In genomic region chr10:117352724-117353123, GRCh38 we compare ENCODE assay signal across 34 cellular contexts.
"Had no signal": no experiment of that assay in that cellular context is flagged by ENCODE, and none has a peak within 500 bp of the region (broad histone marks: within the 10 kb centered on the region; RNA-seq: fewer than 3 reads in every experiment).

No MANE protein-coding gene starts in this region.

- H3K36me3 ChIP-seq: brain microvascular endothelial cell, gastrocnemius medialis, neural progenitor cell, uterus, WERI-Rb-1 had no signal

- H3K27me3 ChIP-seq: brain microvascular endothelial cell, gastrocnemius medialis, neural progenitor cell, uterus had no signal

- H3K27me3 Mint-ChIP-seq: activated CD4-positive, alpha-beta memory T cell treated with anti-CD3 and anti-CD28 coated beads for 36 hours; activated CD4-positive, alpha-beta T cell treated with anti-CD3 and anti-CD28 coated beads, Interleukin-2, amount 10 ng/mL, durations not matched to agents 24 days and 14 days; activated T-helper 17 cell treated with anti-CD3 and anti-CD28 coated beads, Interleukin-2, amount 50 U/mL, for 72 hours; naive thymus-derived CD4-positive, alpha-beta T cell; stimulated activated memory B cell treated with anti-CD40 and anti-IgM and Interleukin-4, amounts not matched to agents 10 μg/mL and 1 μg/mL and 100 μg/mL, for 72 hours; stimulated activated naive CD8-positive, alpha-beta T cell treated with anti-CD3 and anti-CD28 coated beads, Interleukin-15, amount 100 ng/mL, for 72 hours; type B pancreatic cell had no signal

- ATAC-seq: activated T-helper 17 cell treated with anti-CD3 and anti-CD28 coated beads, Interleukin-2, amount 50 U/mL, for 72 hours; gastrocnemius medialis; left colon; naive thymus-derived CD4-positive, alpha-beta T cell; right cardiac atrium; stimulated activated memory B cell treated with anti-CD40 and anti-IgM and Interleukin-4, amounts not matched to agents 10 μg/mL and 1 μg/mL and 100 μg/mL, for 72 hours; stimulated activated naive CD8-positive, alpha-beta T cell treated with anti-CD3 and anti-CD28 coated beads, Interleukin-15, amount 100 ng/mL, for 72 hours had no signal

- FAIRE-seq: astrocyte, endometrium, kidney had no signal

- H3K27ac ChIP-seq: brain microvascular endothelial cell, gastrocnemius medialis, neural progenitor cell, uterus, WERI-Rb-1 had no signal

- H3K36me3 Mint-ChIP-seq: immature natural killer cell, mesothelial cell of epicardium had no signal

- H3K4me1 ChIP-seq: uterus had no signal

- H3K9me3 Mint-ChIP-seq: activated CD4-positive, alpha-beta memory T cell treated with anti-CD3 and anti-CD28 coated beads for 36 hours; activated CD4-positive, alpha-beta T cell treated with anti-CD3 and anti-CD28 coated beads, Interleukin-2, amount 10 ng/mL, durations not matched to agents 24 days and 14 days; activated T-helper 17 cell treated with anti-CD3 and anti-CD28 coated beads, Interleukin-2, amount 50 U/mL, for 72 hours; immature natural killer cell; mesothelial cell of epicardium; naive thymus-derived CD4-positive, alpha-beta T cell; neural progenitor cell; stimulated activated memory B cell treated with anti-CD40 and anti-IgM and Interleukin-4, amounts not matched to agents 10 μg/mL and 1 μg/mL and 100 μg/mL, for 72 hours; stimulated activated naive CD8-positive, alpha-beta T cell treated with anti-CD3 and anti-CD28 coated beads, Interleukin-15, amount 100 ng/mL, for 72 hours; T-helper 1 cell treated with Interleukin-12 subunit alpha and Interleukin-12 subunit beta and Interleukin-4 antibody, amounts not matched to agents 30 μg/mL and 1 μg/mL, for 36 hours; type B pancreatic cell had no signal

- H3K9me3 ChIP-seq: gastrocnemius medialis, uterus had no signal

- H3K9ac ChIP-seq: neural progenitor cell had no signal

- H3K27ac Mint-ChIP-seq: activated CD4-positive, alpha-beta memory T cell treated with anti-CD3 and anti-CD28 coated beads for 36 hours; activated CD4-positive, alpha-beta T cell treated with anti-CD3 and anti-CD28 coated beads, Interleukin-2, amount 10 ng/mL, durations not matched to agents 24 days and 14 days; activated T-helper 17 cell treated with anti-CD3 and anti-CD28 coated beads, Interleukin-2, amount 50 U/mL, for 72 hours; immature natural killer cell; mesothelial cell of epicardium; neural progenitor cell; stimulated activated memory B cell treated with anti-CD40 and anti-IgM and Interleukin-4, amounts not matched to agents 10 μg/mL and 1 μg/mL and 100 μg/mL, for 72 hours; stimulated activated naive CD8-positive, alpha-beta T cell treated with anti-CD3 and anti-CD28 coated beads, Interleukin-15, amount 100 ng/mL, for 72 hours; T-helper 1 cell treated with Interleukin-12 subunit alpha and Interleukin-12 subunit beta and Interleukin-4 antibody, amounts not matched to agents 30 μg/mL and 1 μg/mL, for 36 hours; type B pancreatic cell had no signal

- DNase-seq: activated CD4-positive, alpha-beta memory T cell treated with anti-CD3 and anti-CD28 coated beads for 36 hours; activated CD4-positive, alpha-beta T cell treated with anti-CD3 and anti-CD28 coated beads, Interleukin-2, amount 10 ng/mL, durations not matched to agents 24 days and 14 days; activated CD4-positive, CD25-positive, alpha-beta regulatory T cell treated with anti-CD3 and anti-CD28 coated beads, Interleukin-2, amount 50 U/mL, for 72 hours; activated CD8-positive, alpha-beta memory T cell treated with anti-CD3 and anti-CD28 coated beads, Interleukin-2, amount 50 U/mL, for 4 hours; activated gamma-delta T cell treated with Interleukin-2 at 50 U/mL for 16 hours; activated naive CD4-positive, alpha-beta T cell treated with anti-CD3 and anti-CD28 coated beads, Interleukin-2, amount 50 U/mL, for 16 hours; activated T-cell treated with anti-CD3 and anti-CD28 coated beads, Interleukin-2, amount 50 U/mL, for 1 hour; amniotic stem cell; brain microvascular endothelial cell; effector CD4-positive, alpha-beta T cell; gastrocnemius medialis; glutamatergic neuron; immature natural killer cell; kidney; left colon; mammary epithelial cell; naive thymus-derived CD4-positive, alpha-beta T cell; right cardiac atrium; stimulated activated CD4-positive, alpha-beta T cell treated with anti-CD3 and anti-CD28 coated beads, Interleukin-12 subunit alpha, Interleukin-12 subunit beta, amount 100 ng/mL, for 4 hours; stimulated activated CD4-positive, alpha-beta T cell treated with anti-CD3 and anti-CD28 coated beads, Interleukin-4, amount 100 ng/mL, for 1 hour; stimulated activated naive CD8-positive, alpha-beta T cell treated with anti-CD3 and anti-CD28 coated beads, Interleukin-15, amount 100 ng/mL, for 72 hours; substantia nigra; SW 1271; T1000; uterus; WERI-Rb-1 had no signal

- H3K4me3 ChIP-seq: gastrocnemius medialis, neural progenitor cell, uterus had no signal

- H2AFZ ChIP-seq: neural progenitor cell had no signal

- H3K4me2 ChIP-seq: neural progenitor cell had no signal

- H3K4me3 Mint-ChIP-seq: activated CD4-positive, alpha-beta memory T cell treated with anti-CD3 and anti-CD28 coated beads for 36 hours; activated CD4-positive, alpha-beta T cell treated with anti-CD3 and anti-CD28 coated beads, Interleukin-2, amount 10 ng/mL, durations not matched to agents 24 days and 14 days; activated T-helper 17 cell treated with anti-CD3 and anti-CD28 coated beads, Interleukin-2, amount 50 U/mL, for 72 hours; mesothelial cell of epicardium; naive thymus-derived CD4-positive, alpha-beta T cell; neural progenitor cell; stimulated activated memory B cell treated with anti-CD40 and anti-IgM and Interleukin-4, amounts not matched to agents 10 μg/mL and 1 μg/mL and 100 μg/mL, for 72 hours; stimulated activated naive CD8-positive, alpha-beta T cell treated with anti-CD3 and anti-CD28 coated beads, Interleukin-15, amount 100 ng/mL, for 72 hours; T-helper 1 cell treated with Interleukin-12 subunit alpha and Interleukin-12 subunit beta and Interleukin-4 antibody, amounts not matched to agents 30 μg/mL and 1 μg/mL, for 36 hours; type B pancreatic cell had no signal
